8 cellular contexts compared by ENCODE assay signal in the genomic region with DNA sequence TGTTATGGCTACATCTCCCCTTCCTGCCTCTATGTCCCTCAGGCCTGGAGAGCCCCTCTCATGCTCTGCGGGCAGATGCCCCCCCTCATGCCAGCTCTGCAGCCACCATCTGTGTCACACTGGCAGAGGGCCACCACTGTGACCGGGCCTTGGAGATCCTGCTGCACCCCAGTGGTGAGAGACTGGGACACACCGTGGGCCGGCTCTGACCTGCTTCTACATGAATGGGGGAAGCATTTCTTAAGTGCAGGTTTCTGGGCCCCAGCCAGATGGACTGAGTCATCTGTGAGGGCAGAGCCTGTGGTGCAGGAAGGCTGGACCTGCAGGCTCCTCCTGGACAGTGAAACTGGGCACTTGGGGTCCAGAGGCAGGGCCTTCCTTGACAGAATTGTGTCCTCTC. TPM values are rescaled to one million over a fixed set of nuclear protein-coding genes. Genes with fewer than 3 reads are reported as not detected.
DNase-seq lines count a peak whose midpoint lies in the region; ATAC-seq and TF ChIP-seq lines count a peak whose summit lies in the region.

No MANE protein-coding gene starts in this region.

- peak; percentile 3 for TF ChIP-seq CTCF in astrocyte of the spinal cord (IDR thresholded peaks at IDR 0.05; ENCODE audit: low read depth, low read length)

- DNase-seq in astrocyte of the spinal cord (ENCODE audit: low read depth, low spot score): peak; percentile 80
- DNase-seq in kidney tubule cell (ENCODE audit: low spot score): peak; percentile 94
- DNase-seq in trophoblast cell: no peak
- DNase-seq in activated CD4-positive, alpha-beta T cell treated with anti-CD3 and anti-CD28 coated beads, Interleukin-2, amount 10 ng/mL, durations not matched to agents 24 days and 14 days: no peak
- no peak for DNase-seq in activated effector memory CD4-positive, alpha-beta T cell treated with Interleukin-2 at 50 U/mL for 16 hours

- no peak overlapping the region for H3K23ac ChIP-seq in trophoblast cell (ENCODE audit: low read length)

- H3K36me3 ChIP-seq in BLaER1 (no peaks in the 10 kb centered on the region), trophoblast cell (ENCODE audit: control insufficient read depth in 1 of 2, insufficient read depth in 2 of 2, low read length in 2 of 2) (no peaks in the 10 kb centered on the region)

- peak; percentile 40; the same call in 1 of the 2 replicates for TF ChIP-seq EP300 in Ishikawa (IDR thresholded peaks at IDR 0.05; ENCODE audit: borderline replicate concordance)

- H2AFZ ChIP-seq in trophoblast cell (ENCODE audit: insufficient read depth, low read length, poor library complexity): no peak overlapping the region

- H3K4me1 ChIP-seq in BLaER1 (peaks cover 90% of the 10 kb centered on the region), trophoblast cell (ENCODE audit: control insufficient read depth in 1 of 2, insufficient read depth in 2 of 2, low read length in 2 of 2) (peaks cover 6% of the 10 kb centered on the region in 2 experiments)

- peak overlapping the region; percentile 39; the same call in 1 of the 2 replicates for H3K4me3 ChIP-seq in BLaER1
- no peak overlapping the region for H3K4me3 ChIP-seq in astrocyte of the spinal cord (ENCODE audit: low read depth, low read length)
- no peak overlapping the region for H3K4me3 ChIP-seq in trophoblast cell (ENCODE audit: low read depth, low read length)

- no peaks in the 10 kb centered on the region for H3K79me1 ChIP-seq in trophoblast cell (ENCODE audit: low read length)

- peaks cover 25% of the 10 kb centered on the region for H3K27me3 Mint-ChIP-seq in activated CD4-positive, alpha-beta T cell treated with anti-CD3 and anti-CD28 coated beads, Interleukin-2, amount 10 ng/mL, durations not matched to agents 24 days and 14 days

- WGBS in trophoblast cell (ENCODE audit: extremely low coverage, insufficient coverage, insufficient read length): no CpG with 5 or more reads among the region's 4 CpGs

- no peak overlapping the region for H2BK12ac ChIP-seq in trophoblast cell (ENCODE audit: low read length)

- H2BK5ac ChIP-seq in trophoblast cell (ENCODE audit: low read depth, low read length, poor library complexity): no peak overlapping the region

- H3K4me1 Mint-ChIP-seq in activated CD4-positive, alpha-beta T cell treated with anti-CD3 and anti-CD28 coated beads, Interleukin-2, amount 10 ng/mL, durations not matched to agents 24 days and 14 days: peaks cover 6% of the 10 kb centered on the region

- H3K27me3 ChIP-seq in BLaER1 (peaks cover 35% of the 10 kb centered on the region), trophoblast cell (ENCODE audit: insufficient read depth, low read length) (peaks cover 36% of the 10 kb centered on the region)

- no peak overlapping the region for H3K4me3 Mint-ChIP-seq in activated CD4-positive, alpha-beta T cell treated with anti-CD3 and anti-CD28 coated beads, Interleukin-2, amount 10 ng/mL, durations not matched to agents 24 days and 14 days

- ATAC-seq in HG02678 (IDR thresholded peaks at IDR 0.05; ENCODE audit: unreplicated experiment): no peak

- no peak overlapping the region for H4K12ac ChIP-seq in trophoblast cell (ENCODE audit: low read depth, low read length)

- H3K9me3 Mint-ChIP-seq in activated CD4-positive, alpha-beta T cell treated with anti-CD3 and anti-CD28 coated beads, Interleukin-2, amount 10 ng/mL, durations not matched to agents 24 days and 14 days: no peaks in the 10 kb centered on the region

- H3K9me3 ChIP-seq in BLaER1: no peaks in the 10 kb centered on the region
- H3K9me3 ChIP-seq in trophoblast cell (ENCODE audit: insufficient read depth, low read depth, low read length): peaks cover 2% of the 10 kb centered on the region

- no peak overlapping the region for H3K14ac ChIP-seq in trophoblast cell (ENCODE audit: low read length)

- H3K4me2 ChIP-seq in BLaER1 (peak overlapping the region; percentile 97), trophoblast cell (ENCODE audit: low read length) (no peak overlapping the region)

- H3K4ac ChIP-seq in trophoblast cell (ENCODE audit: low read depth, low read length): no peak overlapping the region

- intact Hi-C loops in activated CD4-positive, alpha-beta T cell treated with anti-CD3 and anti-CD28 coated beads, Interleukin-2, amount 10 ng/mL, durations not matched to agents 24 days and 14 days (cut with micrococcal nuclease): no loop called here

- no peaks in the 10 kb centered on the region for H3K79me2 ChIP-seq in trophoblast cell (ENCODE audit: control insufficient read depth, insufficient read depth, low read length, poor library complexity)

- in situ Hi-C loops in astrocyte of the spinal cord (cut with HindIII; ENCODE audit: low sequenced_read_pairs): no loop called here

- no peak overlapping the region for H3K27ac Mint-ChIP-seq in activated CD4-positive, alpha-beta T cell treated with anti-CD3 and anti-CD28 coated beads, Interleukin-2, amount 10 ng/mL, durations not matched to agents 24 days and 14 days

- H2AK5ac ChIP-seq in trophoblast cell (ENCODE audit: low read length): no peak overlapping the region

- H4K91ac ChIP-seq in trophoblast cell (ENCODE audit: low read depth, low read length): no peak overlapping the region

- H3K18ac ChIP-seq in trophoblast cell (ENCODE audit: low read length): no peak overlapping the region

- H3K9ac ChIP-seq in BLaER1: peak overlapping the region; percentile 61
- H3K9ac ChIP-seq in trophoblast cell (ENCODE audit: low read length): no peak overlapping the region

- peaks cover 25% of the 10 kb centered on the region for H4K20me1 ChIP-seq in BLaER1

- H3K36me3 Mint-ChIP-seq in activated CD4-positive, alpha-beta T cell treated with anti-CD3 and anti-CD28 coated beads, Interleukin-2, amount 10 ng/mL, durations not matched to agents 24 days and 14 days (ENCODE audit: low read depth): no peaks in the 10 kb centered on the region

- H3K27ac ChIP-seq in BLaER1 (peak overlapping the region; percentile 90), trophoblast cell (ENCODE audit: low read depth, low read length) (no peak overlapping the region)

- H2BK120ac ChIP-seq in trophoblast cell (ENCODE audit: insufficient read depth, low read length, poor library complexity): no peak overlapping the region

- peak; percentile 43; the same call in 1 of the 2 replicates for TF ChIP-seq RAD21 in Ishikawa (IDR thresholded peaks at IDR 0.05; ENCODE audit: low read depth)

- no peak overlapping the region for H4K8ac ChIP-seq in trophoblast cell (ENCODE audit: low read depth, low read length)

TF ChIP-seq in Ishikawa, 13 proteins besides CTCF, POLR2A, EP300 and RAD21 (continues in another document):
- peak; percentile 49; the same call in 1 of the 2 replicates for TF ChIP-seq YY1 (IDR thresholded peaks at IDR 0.05; ENCODE audit: low read depth)
- no peak for TF ChIP-seq TAF1 (IDR thresholded peaks at IDR 0.05; ENCODE audit: low read depth)
- TF ChIP-seq CREB1 (IDR thresholded peaks at IDR 0.05; ENCODE audit: low read depth): no peak
- no peak for TF ChIP-seq FOXM1 (IDR thresholded peaks at IDR 0.05; ENCODE audit: borderline replicate concordance, low read depth)
- no peak for TF ChIP-seq EGR1 (IDR thresholded peaks at IDR 0.05)
- TF ChIP-seq ZBTB7A (IDR thresholded peaks at IDR 0.05; ENCODE audit: low read depth): 0 out of 2 replicates have a peak, but pooled peaks have one; percentile 51
- TF ChIP-seq, protein P1, sequence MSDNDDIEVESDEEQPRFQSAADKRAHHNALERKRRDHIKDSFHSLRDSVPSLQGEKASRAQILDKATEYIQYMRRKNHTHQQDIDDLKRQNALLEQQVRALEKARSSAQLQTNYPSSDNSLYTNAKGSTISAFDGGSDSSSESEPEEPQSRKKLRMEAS (IDR thresholded peaks at IDR 0.05): peak; percentile 68
- peak; percentile 23; the same call in 1 of the 2 replicates for TF ChIP-seq TEAD4 (IDR thresholded peaks at IDR 0.05)
- peak; percentile 95 for TF ChIP-seq NFIC (IDR thresholded peaks at IDR 0.05)
- peak; percentile 49; the same call in 1 of the 2 replicates for TF ChIP-seq TCF12 (IDR thresholded peaks at IDR 0.05; ENCODE audit: low read depth)
- TF ChIP-seq, protein P2, sequence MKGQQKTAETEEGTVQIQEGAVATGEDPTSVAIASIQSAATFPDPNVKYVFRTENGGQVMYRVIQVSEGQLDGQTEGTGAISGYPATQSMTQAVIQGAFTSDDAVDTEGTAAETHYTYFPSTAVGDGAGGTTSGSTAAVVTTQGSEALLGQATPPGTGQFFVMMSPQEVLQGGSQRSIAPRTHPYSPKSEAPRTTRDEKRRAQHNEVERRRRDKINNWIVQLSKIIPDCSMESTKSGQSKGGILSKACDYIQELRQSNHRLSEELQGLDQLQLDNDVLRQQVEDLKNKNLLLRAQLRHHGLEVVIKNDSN (IDR thresholded peaks at IDR 0.05): 0 out of 2 replicates have a peak, but pooled peaks have one; percentile 21
- TF ChIP-seq CEBPB (IDR thresholded peaks at IDR 0.05): peak; percentile 33; the same call in 1 of the 2 replicates

RNA-seq across cellular contexts. Expression of gene VWA5B2, which starts 4.8 kb away (rescaled TPM):
- 0.01 TPM in 2 replicates for polyA plus RNA-seq in trophoblast cell (2013)
- total RNA-seq in activated CD4-positive, alpha-beta T cell treated with anti-CD3 and anti-CD28 coated beads, Interleukin-2, amount 10 ng/mL, durations not matched to agents 24 days and 14 days: not detected in 2 replicates

RNA-seq across cellular contexts. Expression of gene ALG3, which starts 14.5 kb away (rescaled TPM):
- 48.2 and 49.8 TPM in 2 replicates for polyA plus RNA-seq in trophoblast cell (2013)
- total RNA-seq in activated CD4-positive, alpha-beta T cell treated with anti-CD3 and anti-CD28 coated beads, Interleukin-2, amount 10 ng/mL, durations not matched to agents 24 days and 14 days: 82.5 and 85.3 TPM in 2 replicates

RNA-seq across cellular contexts. Expression of gene EEF1AKMT4, which starts 15.2 kb away (rescaled TPM):
- 6.1 and 6.2 TPM in 2 replicates for polyA plus RNA-seq in trophoblast cell (2013)
- total RNA-seq in activated CD4-positive, alpha-beta T cell treated with anti-CD3 and anti-CD28 coated beads, Interleukin-2, amount 10 ng/mL, durations not matched to agents 24 days and 14 days: 14.3 and 15.9 TPM in 2 replicates

RNA-seq across cellular contexts. Expression of gene CAMK2N2, which starts 27.1 kb away (rescaled TPM):
- 0.42 and 0.47 TPM in 2 replicates for polyA plus RNA-seq in trophoblast cell (2013)
- 0.14 TPM in 2 replicates for total RNA-seq in activated CD4-positive, alpha-beta T cell treated with anti-CD3 and anti-CD28 coated beads, Interleukin-2, amount 10 ng/mL, durations not matched to agents 24 days and 14 days

RNA-seq across cellular contexts. Expression of gene ECE2, which starts 41.6 kb away (rescaled TPM):
- not detected in 2 replicates for polyA plus RNA-seq in trophoblast cell (2013)
- not detected in 2 replicates for total RNA-seq in activated CD4-positive, alpha-beta T cell treated with anti-CD3 and anti-CD28 coated beads, Interleukin-2, amount 10 ng/mL, durations not matched to agents 24 days and 14 days

Comparison
In these comparisons a context has a peak if more than half of its experiments do, and no peak if none do; other contexts are left out.
1. DNase-seq: peak in astrocyte of the spinal cord (single experiment) and kidney tubule cell (single experiment); none in trophoblast cell (0 of 2), activated CD4-positive, alpha-beta T cell treated with anti-CD3 and anti-CD28 coated beads, Interleukin-2, amount 10 ng/mL, durations not matched to agents 24 days and 14 days (single experiment) and activated effector memory CD4-positive, alpha-beta T cell treated with Interleukin-2 at 50 U/mL for 16 hours (single experiment).